ENCODE assay signal across 16 cellular contexts in the genomic region with DNA sequence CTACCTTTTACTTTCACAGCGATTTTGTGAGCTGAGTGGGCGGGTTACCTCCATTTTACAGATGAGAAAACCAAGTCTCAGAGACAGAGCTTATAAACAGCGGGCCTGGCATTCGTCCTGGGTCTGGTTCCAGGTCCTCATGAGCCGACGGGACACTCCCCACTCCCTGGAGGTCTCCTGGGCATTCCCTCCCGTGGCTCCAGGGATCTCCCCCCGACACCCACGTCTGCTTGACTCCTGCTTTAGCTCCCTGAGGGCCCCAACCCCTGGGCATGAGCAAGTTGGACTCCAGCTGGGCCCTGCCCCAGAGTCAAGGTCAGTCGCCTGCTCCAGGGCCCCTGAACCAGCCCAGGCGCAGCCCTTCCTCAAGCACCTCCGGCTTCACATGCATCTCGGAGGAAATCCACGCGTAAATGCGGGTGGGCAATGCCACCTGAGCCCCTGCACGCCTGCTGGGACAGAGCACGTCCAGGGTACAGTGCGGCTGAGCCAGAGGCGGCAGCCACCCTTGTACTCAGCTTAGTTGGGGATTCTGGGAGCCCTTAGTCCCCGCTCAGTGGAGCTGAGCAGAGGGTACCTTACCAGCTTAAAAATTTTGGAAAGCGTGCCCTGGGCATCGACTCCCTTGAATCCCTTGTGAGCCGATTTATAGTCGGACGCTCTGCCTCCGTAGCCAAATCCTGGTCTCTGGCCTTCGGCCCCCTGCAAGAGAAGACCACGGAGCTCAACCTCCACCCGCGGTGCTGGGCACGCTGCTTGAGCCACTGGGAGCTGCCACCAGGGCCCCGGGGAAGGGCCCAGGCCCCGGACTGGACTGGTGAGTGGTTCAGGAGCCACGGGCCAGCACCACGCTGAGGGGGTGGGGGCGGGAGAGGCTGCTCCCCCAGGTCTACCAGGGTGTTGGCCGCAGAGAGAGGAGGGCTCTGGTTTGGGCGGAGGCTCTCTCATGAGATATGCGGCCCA.
DNase-seq lines count a peak whose midpoint lies in the region; ATAC-seq, FAIRE-seq and TF ChIP-seq lines count a peak whose summit lies in the region.
"Had no signal": no experiment of that assay in that cellular context is flagged by ENCODE, and none has a peak within 500 bp of the region (broad histone marks: within the 10 kb centered on the region; RNA-seq: fewer than 3 reads in every experiment).

No MANE protein-coding gene starts in this region.

- H3K27ac ChIP-seq in coronary artery (no peak overlapping the region), HepG2 (ENCODE audit: extremely low read length, insufficient read depth, low read length) (no peak overlapping the region)
- no peak overlapping the region for H3K27ac ChIP-seq in CD4-positive, alpha-beta memory T cell (ENCODE audit: low read depth, low read length)
- H3K27ac ChIP-seq: Peyer's patch had no signal

- H3K36me3 Mint-ChIP-seq in CD4-positive, alpha-beta memory T cell, result no peaks in the 10 kb centered on the region
- H3K36me3 Mint-ChIP-seq: CD8-positive, alpha-beta T cell had no signal

- H3K4me3 ChIP-seq in coronary artery (no peak overlapping the region), HepG2 (replicated peaks in 1 of 3; ENCODE audit: insufficient read depth in 1 of 3, low read depth in 2 of 3, low read length in 3 of 3) (no peak overlapping the region)
- H3K4me3 ChIP-seq in CD4-positive, alpha-beta memory T cell (ENCODE audit: low read length in 2 of 2), result no peak overlapping the region
- H3K4me3 ChIP-seq: Peyer's patch had no signal

- peaks cover 30% of the 10 kb centered on the region for H3K4me1 ChIP-seq in HepG2 (ENCODE audit: insufficient read depth, low read length)
- H3K4me1 ChIP-seq in CD4-positive, alpha-beta memory T cell (ENCODE audit: insufficient read depth, low read length), result peaks cover 6% of the 10 kb centered on the region
- H3K4me1 ChIP-seq: BE2C had no signal

- CTCF ChIA-PET in HepG2 (lab: Yijun Ruan, JAX; ENCODE audit: low intra/inter-chr PET ratio, low total read pairs), result interaction anchor here (0.7 to 1.9 kb wide), 2 partner anchors 109 to 183 kb away, joined by 3 to 7 read pairs; no protein-coding TSS in a partner anchor
- CTCF ChIA-PET in CD4-positive, alpha-beta memory T cell (lab: Charles Lee; ENCODE audit: partially characterized antibody), result interaction anchor here (0.8 to 6.9 kb wide), 26 partner anchors 8 to 233 kb away, joined by 3 to 113 read pairs (median 6); no protein-coding TSS in a partner anchor

- no peak for TF ChIP-seq POLR2A in HepG2 (IDR thresholded peaks at IDR 0.05; ENCODE audit: insufficient read depth in 1 of 2, low read depth in 2 of 2, low read length in 2 of 2)

- TF ChIP-seq RAD21 in HepG2 (CRISPR knock-in tag; IDR thresholded peaks at IDR 0.05), result no peak

- no peak overlapping the region for H3K4me3 Mint-ChIP-seq in CD4-positive, alpha-beta memory T cell
- H3K4me3 Mint-ChIP-seq: CD8-positive, alpha-beta T cell had no signal

- no peak overlapping the region; the same call in 1 of the 2 replicates for H3K4me2 ChIP-seq in HepG2 (ENCODE audit: low read depth, low read length)

- in situ Hi-C loops in HepG2 (cut with HindIII; ENCODE audit: extremely low pct_ligation_motif_present, low pct_unique_long_range_greater_than_20kb), result loop anchor here (10.0 kb wide), 1 partner anchor 180 kb away; no protein-coding TSS in a partner anchor

- ATAC-seq in HepG2 (no peak), HG03025 (IDR thresholded peaks at IDR 0.05; ENCODE audit: low FRiP score, unreplicated experiment) (no peak), HG03354 (IDR thresholded peaks at IDR 0.05; ENCODE audit: poor library complexity, severe bottlenecking, unreplicated experiment) (no peak)

- FAIRE-seq in HepG2 (lab: Jason Lieb, UNC), result no peak

- TF ChIP-seq EP300 in HepG2 (IDR thresholded peaks at IDR 0.05; ENCODE audit: low read depth in 2 of 2, low read length in 2 of 2), result no peak
- no peak for TF ChIP-seq EP300 in HepG2 (CRISPR knock-in tag; IDR thresholded peaks at IDR 0.05; ENCODE audit: borderline replicate concordance)

- POLR2A ChIA-PET in HepG2 (lab: Yijun Ruan, JAX), result interaction anchor here (1.0 kb wide), 1 partner anchor 9 kb away, joined by 3 read pairs; no protein-coding TSS in a partner anchor
- POLR2A ChIA-PET in CD4-positive, alpha-beta memory T cell (lab: Charles Lee; ENCODE audit: partially characterized antibody), result interaction anchor here (1.0 to 1.6 kb wide), 3 partner anchors 21 to 181 kb away, joined by 3 to 5 read pairs (median 3); no protein-coding TSS in a partner anchor

- H4K20me1 ChIP-seq in HepG2 (ENCODE audit: insufficient read depth, low read length), result no peaks in the 10 kb centered on the region

- H3K36me3 ChIP-seq in HepG2 (replicated peaks in 1 of 2; ENCODE audit: control insufficient read depth in 1 of 2, insufficient read depth in 2 of 2, low read length in 2 of 2), result no peaks in the 10 kb centered on the region
- no peaks in the 10 kb centered on the region for H3K36me3 ChIP-seq in CD4-positive, alpha-beta memory T cell (ENCODE audit: insufficient read depth, low read length)
- H3K36me3 ChIP-seq: BE2C, Peyer's patch had no signal

- H3K4me1 Mint-ChIP-seq in CD4-positive, alpha-beta memory T cell, result peaks cover 4 to 9% (median 6%) of the 10 kb centered on the region in 4 donors

- no peaks in the 10 kb centered on the region for H3K27me3 Mint-ChIP-seq in CD4-positive, alpha-beta memory T cell

- peak; percentile 50 for DNase-seq in activated CD8-positive, alpha-beta memory T cell treated with anti-CD3 and anti-CD28 coated beads, Interleukin-2, amount 50 U/mL, for 48 hours
- peak; percentile 55 for DNase-seq in coronary artery (ENCODE audit: low spot score)
- no peak for DNase-seq in HepG2 (ENCODE audit: low spot score)
- DNase-seq in stimulated activated CD8-positive, alpha-beta memory T cell treated with anti-CD3 and anti-CD28 coated beads, Interleukin-4, amount 100 ng/mL, for 48 hours, result peak; percentile 18
- no peak for DNase-seq in DMS114 treated with DMSO at 0.1 percent for 48 hours (lab: John Stamatoyannopoulos, UW; ENCODE audit: unreplicated experiment)
- no peak for DNase-seq in CD4-positive, alpha-beta memory T cell
- DNase-seq: BE2C, GF-D8, NCI-H1417 treated with DMSO at 0.1 percent for 48 hours, NCI-H2029 treated with DMSO at 0.1 percent for 48 hours, NCI-H524, Right ventricle myocardium superior had no signal

- H3K79me2 ChIP-seq in HepG2 (ENCODE audit: insufficient read depth, low read length), result no peaks in the 10 kb centered on the region

- no TSS peak for BruUV-seq in HepG2 (replicated peaks; lab: Mats Ljungman, UMichigan)

- H3K9me3 ChIP-seq in HepG2 (ENCODE audit: low read length), result no peaks in the 10 kb centered on the region
- no peaks in the 10 kb centered on the region for H3K9me3 ChIP-seq in CD4-positive, alpha-beta memory T cell (ENCODE audit: control insufficient read depth in 1 of 2, low read length in 2 of 2)
- H3K9me3 ChIP-seq: BE2C, Peyer's patch had no signal

- no peaks in the 10 kb centered on the region for H3K9me3 Mint-ChIP-seq in CD4-positive, alpha-beta memory T cell
- H3K9me3 Mint-ChIP-seq: CD8-positive, alpha-beta T cell had no signal

- intact Hi-C loops in HepG2 (cut with micrococcal nuclease; ENCODE audit: unreplicated experiment), result no loop called here
- intact Hi-C loops in CD4-positive, alpha-beta memory T cell (cut with micrococcal nuclease), result loop anchor here (5.0 kb wide), 1 partner anchor 112 kb away; no protein-coding TSS in a partner anchor

- H3K9ac ChIP-seq in HepG2 (ENCODE audit: insufficient read depth, low read depth, low read length), result no peak overlapping the region

- no peak for TF ChIP-seq CTCF in coronary artery (IDR thresholded peaks at IDR 0.05)
- TF ChIP-seq CTCF in HepG2 (CRISPR knock-in tag; IDR thresholded peaks at IDR 0.05), result no peak

- no peaks in the 10 kb centered on the region; a peak in 1 of 5 replicates for H3K27me3 ChIP-seq in HepG2 (ENCODE audit: control insufficient read depth in 1 of 2, insufficient read depth in 2 of 2, low read length in 2 of 2)
- H3K27me3 ChIP-seq in CD4-positive, alpha-beta memory T cell (ENCODE audit: insufficient read depth, low read length), result no peaks in the 10 kb centered on the region
- H3K27me3 ChIP-seq: BE2C, Peyer's patch had no signal

- H2AFZ ChIP-seq in HepG2 (ENCODE audit: low read length), result no peak overlapping the region

- WGBS in HepG2 (ENCODE audit: low lambda C conversion rate), result 92% methylated on average over 24 of the region's 40 CpGs

- no peak overlapping the region for H3K27ac Mint-ChIP-seq in CD4-positive, alpha-beta memory T cell
- H3K27ac Mint-ChIP-seq: CD8-positive, alpha-beta T cell had no signal

TF ChIP-seq in HepG2, 621 proteins besides CTCF, POLR2A, EP300 and RAD21:
- TF ChIP-seq HNRNPL (IDR thresholded peaks at IDR 0.05; ENCODE audit: low read depth, low read length), result 0 out of 2 replicates have a peak, but pooled peaks have one; percentile 31
- TF ChIP-seq ZNF629 (CRISPR knock-in tag; conservative IDR thresholded peaks at IDR 0.05), result peak; percentile 64; the same call in 1 of the 2 replicates
- no peak for TF ChIP-seq FLYWCH1 (CRISPR knock-in tag; IDR thresholded peaks at IDR 0.05)

Comparison
In these comparisons a context has a peak if more than half of its experiments do, and no peak if none do; other contexts are left out.
1. DNase-seq: peak in activated CD8-positive, alpha-beta memory T cell treated with anti-CD3 and anti-CD28 coated beads, Interleukin-2, amount 50 U/mL, for 48 hours (single experiment), coronary artery (single experiment) and stimulated activated CD8-positive, alpha-beta memory T cell treated with anti-CD3 and anti-CD28 coated beads, Interleukin-4, amount 100 ng/mL, for 48 hours (single experiment); none in HepG2 (single experiment), DMS114 treated with DMSO at 0.1 percent for 48 hours (single experiment) and CD4-positive, alpha-beta memory T cell (0 of 5).